Comparison of ENCODE assay signal across 6 cellular contexts in genomic region chr17:82696916-82697807, GRCh38. TPM values are rescaled to one million over a fixed set of nuclear protein-coding genes. Genes with fewer than 3 reads are reported as not detected.
A peak's percentile ranks its signal among the peaks of the same experiment; 100 is the strongest.
DNase-seq lines count a peak whose midpoint lies in the region; ATAC-seq and TF ChIP-seq lines count a peak whose summit lies in the region.

No MANE protein-coding gene starts in this region.

- peak overlapping the region; percentile 48 to 69 for H3K27ac ChIP-seq in tibial artery

- no peak for ATAC-seq in omental fat pad (ENCODE audit: low FRiP score)

- no peak for TF ChIP-seq CTCF in tibial artery (IDR thresholded peaks at IDR 0.05)
- no peak for TF ChIP-seq CTCF in omental fat pad (IDR thresholded peaks at IDR 0.05)

- H3K4me3 ChIP-seq in iPS-15b (ENCODE audit: low read depth, low read length) (peak overlapping the region; percentile 35), tibial artery (peak overlapping the region; percentile 72 to 93)

- intact Hi-C loops in tibial artery (cut with DNase I; ENCODE audit: low total_unique reads): loop anchor here (5.0 to 10.0 kb wide), 2 partner anchors 55 to 102 kb away; partner anchors contain the start of gene TBCD

- H3K9me3 ChIP-seq in iPS-15b (ENCODE audit: control insufficient read depth, insufficient read depth, low read length) (no peaks in the 10 kb centered on the region), tibial artery (no peaks in the 10 kb centered on the region)

- H3K4me1 ChIP-seq in iPS-15b (ENCODE audit: control insufficient read depth, insufficient read depth, low read length) (no peaks in the 10 kb centered on the region), tibial artery (peaks cover 0 to 30% (median 18%) of the 10 kb centered on the region in 4 donors)

- peaks cover 29% of the 10 kb centered on the region for H3K27me3 ChIP-seq in iPS-15b (ENCODE audit: control insufficient read depth, insufficient read depth, low read length)
- H3K27me3 ChIP-seq in tibial artery: no peaks in the 10 kb centered on the region

- peak; percentile 41 for DNase-seq in stimulated activated CD4-positive, alpha-beta T cell treated with anti-CD3 and anti-CD28 coated beads, Interleukin-15, amount 100 ng/mL, for 24 hours
- no peak for DNase-seq in stimulated activated CD4-positive, alpha-beta T cell treated with anti-CD3 and anti-CD28 coated beads, Interleukin-4, amount 100 ng/mL, for 24 hours
- DNase-seq in tibial artery: no peak
- no peak for DNase-seq in NCI-H510A treated with DMSO at 0.1 percent for 48 hours (lab: John Stamatoyannopoulos, UW)
- no peak for DNase-seq in omental fat pad (ENCODE audit: low spot score)

- H3K9ac ChIP-seq in iPS-15b (ENCODE audit: low read depth, low read length): no peak overlapping the region

- H3K36me3 ChIP-seq in iPS-15b (ENCODE audit: control insufficient read depth, insufficient read depth, low read length) (no peaks in the 10 kb centered on the region), tibial artery (no peaks in the 10 kb centered on the region)

RNA-seq across cellular contexts. Expression of gene RAB40B, which starts 1.3 kb away (rescaled TPM):
- total RNA-seq in omental fat pad: 10 to 100 TPM in 1 of 4 donors, 1 to 10 TPM in 3; 8.0 to 12.3 (median 9.6) TPM

RNA-seq across cellular contexts. Expression of gene FN3KRP, which starts 19.3 kb away (rescaled TPM):
- 10 to 100 TPM in 2 of 4 donors, 1 to 10 TPM in 2; 6.4 to 18.8 (median 12.3) TPM for total RNA-seq in omental fat pad

RNA-seq across cellular contexts. Expression of gene FN3K, which starts 38.3 kb away (rescaled TPM):
- 10 to 100 TPM in 1 of 4 donors, 1 to 10 TPM in 3; 2.8 to 13.0 (median 7.5) TPM for total RNA-seq in omental fat pad

RNA-seq across cellular contexts. Expression of gene WDR45B, which starts 48.9 kb away (rescaled TPM):
- 100 to 1,000 TPM in 1 of 4 donors, 10 to 100 TPM in 3; 63.0 to 139 (median 86.0) TPM for total RNA-seq in omental fat pad

RNA-seq across cellular contexts. Expression of gene TBCD, which starts 54.7 kb away (rescaled TPM):
- 10 to 100 TPM; 30.5 to 94.3 (median 51.8) TPM for total RNA-seq in omental fat pad
